9 cellular contexts compared by ENCODE assay signal in genomic region chr7:26195867-26196266, GRCh38. TPM values are rescaled to one million over a fixed set of nuclear protein-coding genes. Genes with fewer than 3 reads are reported as not detected.
DNase-seq lines count a peak whose midpoint lies in the region; ATAC-seq lines count a peak whose summit lies in the region.
"Had no signal": no experiment of that assay in that cellular context is flagged by ENCODE, and none has a peak within 500 bp of the region (broad histone marks: within the 10 kb centered on the region; RNA-seq: fewer than 3 reads in every experiment).

No MANE protein-coding gene starts in this region.

- peaks cover 77% of the 10 kb centered on the region for H3K79me2 ChIP-seq in mesendoderm (ENCODE audit: control insufficient read depth, insufficient read depth, low read length)

- H3K27ac ChIP-seq in BLaER1 (no peak overlapping the region), HUES6 (ENCODE audit: low read depth, low read length) (no peak overlapping the region), mesendoderm (ENCODE audit: low read depth, low read length) (no peak overlapping the region)

- H3K9me3 ChIP-seq in BLaER1: no peaks in the 10 kb centered on the region
- no peaks in the 10 kb centered on the region for H3K9me3 ChIP-seq in HUES6 (ENCODE audit: control insufficient read depth, insufficient read depth, low read depth, low read length)
- H3K9me3 ChIP-seq in adipocyte (ENCODE audit: control insufficient read depth, low read length): no peaks in the 10 kb centered on the region

- no peak overlapping the region for H2BK120ac ChIP-seq in mesendoderm (ENCODE audit: low read depth, low read length)

- H4K8ac ChIP-seq in mesendoderm (ENCODE audit: low read depth, low read length): no peak overlapping the region

- H3K4me3 ChIP-seq in BLaER1: peak overlapping the region; percentile 90; the same call in 1 of the 2 replicates
- peak overlapping the region; percentile 97; the same call in 1 of the 2 replicates for H3K4me3 ChIP-seq in HUES6 (ENCODE audit: low read depth, low read length)
- H3K4me3 ChIP-seq in adipocyte (ENCODE audit: low read length): peak overlapping the region; percentile 99
- no peak overlapping the region for H3K4me3 ChIP-seq in mesendoderm (ENCODE audit: low read length)

- H3K4me1 ChIP-seq in BLaER1: peaks cover 51% of the 10 kb centered on the region
- H3K4me1 ChIP-seq in HUES6 (ENCODE audit: control insufficient read depth, insufficient read depth, low read length): peaks cover 15% of the 10 kb centered on the region; the same call in 1 of the 2 replicates
- peaks cover 44% of the 10 kb centered on the region for H3K4me1 ChIP-seq in adipocyte (ENCODE audit: control insufficient read depth, insufficient read depth, low read length)
- H3K4me1 ChIP-seq in mesendoderm (ENCODE audit: control insufficient read depth, low read depth, low read length): peaks cover 2% of the 10 kb centered on the region

- DNase-seq in adipocyte (ENCODE audit: low read depth): no peak
- DNase-seq in mesendoderm: no peak
- no peak for DNase-seq in SHP77 (lab: John Stamatoyannopoulos, UW)
- DNase-seq in NCI-H748 (lab: John Stamatoyannopoulos, UW; ENCODE audit: unreplicated experiment): no peak
- DNase-seq: RPMI8226 had no signal

- H3K27me3 ChIP-seq in BLaER1: no peaks in the 10 kb centered on the region
- H3K27me3 ChIP-seq in HUES6 (ENCODE audit: control insufficient read depth, insufficient read depth, low read length): no peaks in the 10 kb centered on the region
- H3K27me3 ChIP-seq in adipocyte (replicated peaks; ENCODE audit: control insufficient read depth, insufficient read depth, low read length): no peaks in the 10 kb centered on the region
- no peaks in the 10 kb centered on the region for H3K27me3 ChIP-seq in mesendoderm (ENCODE audit: insufficient read depth, low read length, poor library complexity)

- H2BK5ac ChIP-seq in mesendoderm (ENCODE audit: low read length): no peak overlapping the region

- no peak overlapping the region for H3K56ac ChIP-seq in mesendoderm (ENCODE audit: low read length)

- H4K20me1 ChIP-seq in BLaER1: peaks cover 95% of the 10 kb centered on the region

- ATAC-seq in HG03520 (IDR thresholded peaks at IDR 0.05; ENCODE audit: unreplicated experiment) (no peak), HG03354 (IDR thresholded peaks at IDR 0.05; ENCODE audit: poor library complexity, severe bottlenecking, unreplicated experiment) (no peak)

- no peak overlapping the region for H3K4ac ChIP-seq in mesendoderm (ENCODE audit: low read depth, low read length)

- no peak overlapping the region for H3K9ac ChIP-seq in BLaER1
- H3K9ac ChIP-seq in HUES6 (ENCODE audit: low read length): no peak overlapping the region
- H3K9ac ChIP-seq in adipocyte (ENCODE audit: low read length): peak overlapping the region; percentile 100
- H3K9ac ChIP-seq in mesendoderm (ENCODE audit: low read length): peak overlapping the region; percentile 15

- no peaks in the 10 kb centered on the region for H3K79me1 ChIP-seq in mesendoderm (ENCODE audit: low read length)

- H3K4me2 ChIP-seq in BLaER1 (peak overlapping the region; percentile 81), mesendoderm (ENCODE audit: low read length) (peak overlapping the region; percentile 5)

- H2BK15ac ChIP-seq in mesendoderm (replicated peaks; ENCODE audit: low read depth): no peak overlapping the region

- H2AK5ac ChIP-seq in mesendoderm (ENCODE audit: low read length): no peak overlapping the region

- no peak overlapping the region for H3K23ac ChIP-seq in mesendoderm (ENCODE audit: low read length)

- H4K5ac ChIP-seq in mesendoderm (ENCODE audit: low read length): no peak overlapping the region

- no peak overlapping the region for H3K18ac ChIP-seq in mesendoderm (ENCODE audit: low read length)

- WGBS in mesendoderm (ENCODE audit: extremely low coverage, insufficient coverage, low lambda C conversion rate): no CpG with 5 or more reads among the region's 6 CpGs

- H3K36me3 ChIP-seq in BLaER1: peaks cover 81% of the 10 kb centered on the region
- peaks cover 93% of the 10 kb centered on the region for H3K36me3 ChIP-seq in HUES6 (ENCODE audit: control insufficient read depth, insufficient read depth, low read length)
- peaks cover 69% of the 10 kb centered on the region for H3K36me3 ChIP-seq in adipocyte (ENCODE audit: control insufficient read depth, insufficient read depth, low read length, severe bottlenecking)
- H3K36me3 ChIP-seq in mesendoderm (ENCODE audit: control insufficient read depth, insufficient read depth, low read length): peaks cover 23% of the 10 kb centered on the region

RNA-seq across cellular contexts. Expression of gene HNRNPA2B1, which starts 4.7 kb away (rescaled TPM):
- polyA plus RNA-seq in mesendoderm (2013, experiment 1 of 2): 937 TPM
- 922 TPM for polyA plus RNA-seq in mesendoderm (2013, experiment 2 of 2)

RNA-seq across cellular contexts. Expression of gene CBX3, which starts 5.7 kb away (rescaled TPM):
- polyA plus RNA-seq in mesendoderm (2013, experiment 1 of 2): 207 TPM
- polyA plus RNA-seq in mesendoderm (2013, experiment 2 of 2): 206 TPM

RNA-seq across cellular contexts. Expression of gene NFE2L3, which starts 43.9 kb away (rescaled TPM):
- polyA plus RNA-seq in mesendoderm (2013, experiment 1 of 2): 34.7 TPM
- 36.5 TPM for polyA plus RNA-seq in mesendoderm (2013, experiment 2 of 2)

Comparison
In these comparisons a context has a peak if more than half of its experiments do, and no peak if none do; other contexts are left out.
1. H3K9ac ChIP-seq: peak in adipocyte (single experiment) and mesendoderm (single experiment); none in BLaER1 (single experiment) and HUES6 (single experiment).